ENCODE assay signal across 20 cellular contexts in the genomic region with DNA sequence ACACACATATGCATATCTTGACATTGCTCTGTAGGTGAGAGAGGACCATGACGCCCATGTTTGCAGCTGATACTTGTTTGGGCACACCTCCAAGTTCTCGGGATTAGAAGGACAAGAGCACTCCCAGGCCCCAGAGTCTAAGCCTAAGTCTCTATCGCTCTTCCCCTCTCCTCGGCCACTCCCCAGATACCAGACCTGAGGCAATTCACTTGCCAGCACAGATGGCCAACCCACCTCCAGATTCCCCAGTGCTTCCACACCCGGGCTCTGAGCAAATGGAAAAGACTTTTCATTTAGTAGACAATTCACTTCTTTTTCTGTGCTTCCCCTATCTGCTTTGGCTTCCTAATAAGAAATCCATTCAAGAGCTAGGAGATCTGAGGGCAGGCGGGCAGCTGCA.
"Had no signal": no experiment of that assay in that cellular context is flagged by ENCODE, and none has a peak within 500 bp of the region (broad histone marks: within the 10 kb centered on the region; RNA-seq: fewer than 3 reads in every experiment).

No MANE protein-coding gene starts in this region.

- H3K9me3 Mint-ChIP-seq: natural killer cell, neural progenitor cell had no signal

- ATAC-seq: esophagus mucosa, natural killer cell, right cardiac atrium had no signal

- H3K4me1 Mint-ChIP-seq: natural killer cell, neural progenitor cell had no signal

- H3K36me3 Mint-ChIP-seq: natural killer cell had no signal

- DNase-seq: activated CD4-positive, alpha-beta T cell treated with anti-CD3 and anti-CD28 coated beads for 4 hours; activated CD4-positive, alpha-beta T cell treated with anti-CD3 and anti-CD28 coated beads, Interleukin-2, amount 50 U/mL, for 4 hours; activated effector memory CD4-positive, alpha-beta T cell treated with Interleukin-2 at 50 U/mL for 16 hours; activated naive CD4-positive, alpha-beta T cell treated with Interleukin-2 at 50 U/mL for 16 hours; activated T-cell treated with anti-CD3 and anti-CD28 coated beads for 4 hours; cerebellar nuclear complex; foreskin fibroblast; heart right ventricle; mesenchymal stem cell; natural killer cell; right cardiac atrium; spleen; stimulated activated naive CD4-positive, alpha-beta T cell treated with Interleukin-2 at 50 U/mL for 16 hours; T-helper 2 cell; testis; transverse colon had no signal

- H3K27ac ChIP-seq: coronary artery, heart right ventricle, neural progenitor cell, spleen, testis, transverse colon had no signal

- H3K4me3 Mint-ChIP-seq: activated naive CD8-positive, alpha-beta T cell; natural killer cell; neural progenitor cell had no signal

- H3K27me3 Mint-ChIP-seq: activated naive CD8-positive, alpha-beta T cell had no signal

- H3K9me3 ChIP-seq: heart right ventricle, spleen, testis, transverse colon had no signal

- H3K27ac Mint-ChIP-seq: activated naive CD8-positive, alpha-beta T cell; natural killer cell; neural progenitor cell had no signal

- H3K4me1 ChIP-seq: neural progenitor cell, testis, transverse colon had no signal

- H3K4me3 ChIP-seq: coronary artery, heart right ventricle, neural progenitor cell, spleen, testis, transverse colon had no signal

- H3K36me3 ChIP-seq: neural progenitor cell, transverse colon had no signal
